ENCODE assay signal across 9 cellular contexts in genomic region chr11:5712507-5712906, GRCh38. TPM values are rescaled to one million over a fixed set of nuclear protein-coding genes. Genes with fewer than 3 reads are reported as not detected.
DNase-seq lines count a peak whose midpoint lies in the region; ATAC-seq, FAIRE-seq and TF ChIP-seq lines count a peak whose summit lies in the region.
"Had no signal": no experiment of that assay in that cellular context is flagged by ENCODE, and none has a peak within 500 bp of the region (broad histone marks: within the 10 kb centered on the region; RNA-seq: fewer than 3 reads in every experiment).

No MANE protein-coding gene starts in this region.

- CTCF ChIA-PET in A549 (lab: Yijun Ruan, JAX) (interaction anchor here (0.8 to 3.6 kb wide), 8 partner anchors 11 to 113 kb away, joined by 3 to 17 read pairs (median 6); partner anchors contain the start of gene TRIM5), RWPE1 (lab: Yijun Ruan, JAX) (interaction anchor here (0.6 to 1.7 kb wide), 4 partner anchors 15 to 301 kb away, joined by 3 to 4 read pairs (median 3); no protein-coding TSS in a partner anchor)

- TF ChIP-seq CTCF in A549 (IDR thresholded peaks at IDR 0.05), result peak; percentile 58
- TF ChIP-seq CTCF in RWPE1 (conservative IDR thresholded peaks at IDR 0.05; ENCODE audit: low read depth), result peak; percentile 43
- peak; percentile 16 for TF ChIP-seq CTCF in foreskin fibroblast (IDR thresholded peaks at IDR 0.05; ENCODE audit: low read depth, low read length)

- 11% methylated on average over 1 of the region's 1 CpG for WGBS in A549 (ENCODE audit: missing lambda C conversion rate)

- DNase-seq in A549 (ENCODE audit: low read depth in 1 of 2, low spot score in 1 of 2) (peak; percentile 18 to 19), RWPE1 (ENCODE audit: low spot score) (peak; percentile 30), foreskin fibroblast (peak in 1 of 2 donors; percentile 5), activated gamma-delta T cell (lab: John Stamatoyannopoulos, UW) (no peak), H4 (ENCODE audit: low spot score) (no peak), NCI-H774 (lab: John Stamatoyannopoulos, UW) (no peak)

- H3K4me1 ChIP-seq in A549, result no peaks in the 10 kb centered on the region

- peak; percentile 68 to 70 for TF ChIP-seq RAD21 in A549 (conservative IDR thresholded peaks at IDR 0.05 in 1 of 2, IDR thresholded peaks at IDR 0.05 in 1 of 2)

- POLR2A ChIA-PET in A549 (lab: Yijun Ruan, JAX), result no interaction called here
- POLR2A ChIA-PET in RWPE1 (lab: Yijun Ruan, JAX; ENCODE audit: low non-redundant PET), result no interaction called here

- no peak overlapping the region for H3K4me3 ChIP-seq in A549
- H3K4me3 ChIP-seq in foreskin fibroblast (ENCODE audit: low read depth in 1 of 2, low read length in 2 of 2), result no peak overlapping the region

- ATAC-seq in A549, result peak in 1 of 2 experiments; percentile 68; a peak in 4 of 6 replicates
- peak; percentile 40 for ATAC-seq in GM18858 (IDR thresholded peaks at IDR 0.05; ENCODE audit: unreplicated experiment)
- no peak for ATAC-seq in HG03469 (IDR thresholded peaks at IDR 0.05; ENCODE audit: unreplicated experiment)

- no peak overlapping the region for H3K27ac ChIP-seq in A549
- H3K27ac ChIP-seq in RWPE1, result no peak overlapping the region

- H3K4me2 ChIP-seq in A549, result no peak overlapping the region

- no peak for FAIRE-seq in A549 (lab: Jason Lieb, UNC)
- FAIRE-seq: TTC549 had no signal

- TF ChIP-seq POLR2A in A549 (IDR thresholded peaks at IDR 0.05; ENCODE audit: low read length), result no peak

- H3K9me3 ChIP-seq in A549, result no peaks in the 10 kb centered on the region

- TF ChIP-seq EP300 in A549 (IDR thresholded peaks at IDR 0.05), result no peak

TF ChIP-seq in A549, 52 proteins besides CTCF, POLR2A, EP300 and RAD21:
- TF ChIP-seq ZNF302 (CRISPR knock-in tag; IDR thresholded peaks at IDR 0.05) (no peak), SMC3 (IDR thresholded peaks at IDR 0.05) (peak; percentile 59; the same call in 2 of the 3 replicates), CBX2 (IDR thresholded peaks at IDR 0.05; ENCODE audit: borderline replicate concordance, low read depth) (no peak), ESRRA (IDR thresholded peaks at IDR 0.05; ENCODE audit: borderline replicate concordance, low read length) (no peak), POLR2AphosphoS2 (conservative IDR thresholded peaks at IDR 0.05; ENCODE audit: low read length) (no peak)
- TF ChIP-seq, protein P1, sequence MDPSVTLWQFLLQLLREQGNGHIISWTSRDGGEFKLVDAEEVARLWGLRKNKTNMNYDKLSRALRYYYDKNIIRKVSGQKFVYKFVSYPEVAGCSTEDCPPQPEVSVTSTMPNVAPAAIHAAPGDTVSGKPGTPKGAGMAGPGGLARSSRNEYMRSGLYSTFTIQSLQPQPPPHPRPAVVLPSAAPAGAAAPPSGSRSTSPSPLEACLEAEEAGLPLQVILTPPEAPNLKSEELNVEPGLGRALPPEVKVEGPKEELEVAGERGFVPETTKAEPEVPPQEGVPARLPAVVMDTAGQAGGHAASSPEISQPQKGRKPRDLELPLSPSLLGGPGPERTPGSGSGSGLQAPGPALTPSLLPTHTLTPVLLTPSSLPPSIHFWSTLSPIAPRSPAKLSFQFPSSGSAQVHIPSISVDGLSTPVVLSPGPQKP (IDR thresholded peaks at IDR 0.05; ENCODE audit: low read depth, low read length), result no peak

RNA-seq across cellular contexts. Expression of gene TRIM22, which starts 22.9 kb away (rescaled TPM):
- polyA plus RNA-seq in A549 (2011; rRNA removed), result 2.4 and 2.7 TPM in 2 replicates
- 0.21 and 0.22 TPM in 2 replicates for polyA plus RNA-seq in A549 (2012; cell fraction: cytosol; rRNA removed)
- 0.36 and 0.61 TPM in 2 replicates for polyA plus RNA-seq in A549 (2012; cell fraction: nucleus; rRNA removed)
- polyA plus RNA-seq in A549 (2017; fragmentation: RNase III; extraction: RNeasy Plus Mini Kit Qiagen cat#74134 plus additional on column Dnase treatment), result 1.2 to 1.5 TPM (median 1.4 TPM) in 3 replicates
- polyA minus RNA-seq in A549 (2011; rRNA and poly(A)+ RNA removed), result 1.3 and 1.6 TPM in 2 replicates
- 62.8 and 69.6 TPM in 2 replicates for total RNA-seq in H4 (2014; rRNA removed; shearing (Covaris generic))

RNA-seq across cellular contexts. Expression of gene OR56B1, which starts 23.7 kb away (rescaled TPM):
- polyA plus RNA-seq in A549 (2011; rRNA removed) (not detected in 2 replicates), A549 (2017; fragmentation: RNase III; extraction: RNeasy Plus Mini Kit Qiagen cat#74134 plus additional on column Dnase treatment) (not detected in 3 replicates)
- polyA plus RNA-seq in A549 (2012; cell fraction: cytosol; rRNA removed), result not detected in 2 replicates
- not detected in 2 replicates for polyA plus RNA-seq in A549 (2012; cell fraction: nucleus; rRNA removed)
- polyA minus RNA-seq in A549 (2011; rRNA and poly(A)+ RNA removed), result not detected in 2 replicates
- total RNA-seq in H4 (2014; rRNA removed; shearing (Covaris generic)), result not detected in 2 replicates

RNA-seq across cellular contexts. Expression of gene TRIM5, which starts 27.6 kb away (rescaled TPM):
- polyA plus RNA-seq in A549 (2011; rRNA removed) (30.5 and 32.6 TPM in 2 replicates), A549 (2017; fragmentation: RNase III; extraction: RNeasy Plus Mini Kit Qiagen cat#74134 plus additional on column Dnase treatment) (19.6 to 22.8 TPM (median 21.9 TPM) in 3 replicates)
- 8.4 and 9.4 TPM in 2 replicates for polyA plus RNA-seq in A549 (2012; cell fraction: cytosol; rRNA removed)
- polyA plus RNA-seq in A549 (2012; cell fraction: nucleus; rRNA removed), result 7.2 and 13.0 TPM in 2 replicates
- polyA minus RNA-seq in A549 (2011; rRNA and poly(A)+ RNA removed), result 20.4 and 28.3 TPM in 2 replicates
- 36.5 and 38.1 TPM in 2 replicates for total RNA-seq in H4 (2014; rRNA removed; shearing (Covaris generic))

RNA-seq across cellular contexts. Expression of gene OR52N4, which starts 41.5 kb away (rescaled TPM):
- polyA plus RNA-seq in A549 (2011; rRNA removed), result not detected in 2 replicates
- not detected in 2 replicates for polyA plus RNA-seq in A549 (2012; cell fraction: cytosol; rRNA removed)
- not detected in 2 replicates for polyA plus RNA-seq in A549 (2012; cell fraction: nucleus; rRNA removed)
- polyA plus RNA-seq in A549 (2017; fragmentation: RNase III; extraction: RNeasy Plus Mini Kit Qiagen cat#74134 plus additional on column Dnase treatment), result not detected in 3 replicates
- not detected in 2 replicates for polyA minus RNA-seq in A549 (2011; rRNA and poly(A)+ RNA removed)
- total RNA-seq in H4 (2014; rRNA removed; shearing (Covaris generic)), result not detected in 2 replicates

Comparison
In these comparisons a context has a peak if more than half of its experiments do, and no peak if none do; other contexts are left out.
1. DNase-seq: peak in A549 (2 of 2) and RWPE1 (single experiment); none in activated gamma-delta T cell (single experiment), H4 (single experiment) and NCI-H774 (single experiment).
2. Peak in every context shown above with its lines, with median percentiles within 50 percentile points of each other: CTCF ChIP-seq.